1 cellular context compared by ENCODE assay signal in the genomic region with DNA sequence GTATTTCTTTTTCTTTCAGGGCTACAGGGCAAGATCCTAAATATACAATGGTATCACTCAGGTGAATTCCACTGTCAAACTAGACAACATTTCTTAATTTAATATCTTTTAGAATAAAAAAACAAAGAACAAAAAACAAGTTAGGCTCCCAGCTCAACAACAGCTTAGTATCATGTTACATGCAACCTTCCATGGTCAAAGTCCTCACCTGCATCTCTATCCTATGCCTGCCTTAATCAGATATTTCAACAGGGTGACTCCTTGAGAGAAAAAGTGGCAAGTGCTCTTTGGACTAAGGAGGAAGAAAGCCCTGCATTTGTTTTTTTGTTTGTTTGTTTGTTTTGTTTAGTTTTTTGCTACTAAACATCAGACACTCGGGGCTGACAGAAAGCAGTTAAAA.
TF ChIP-seq lines count a peak whose summit lies in the region.

No MANE protein-coding gene starts in this region.

TF ChIP-seq in GM12878, 131 proteins besides CTCF, POLR2A, EP300 and RAD21:
- TF ChIP-seq MEF2B (IDR thresholded peaks at IDR 0.05; ENCODE audit: partially characterized antibody, poor library complexity, severe bottlenecking): no peak
- no peak for TF ChIP-seq SUZ12 (IDR thresholded peaks at IDR 0.05; ENCODE audit: unreplicated experiment)
- no peak for TF ChIP-seq EED (IDR thresholded peaks at IDR 0.05; ENCODE audit: low read depth)
- no peak for TF ChIP-seq SREBF1 (IDR thresholded peaks at IDR 0.05; ENCODE audit: low read length)
- no peak for TF ChIP-seq CHD2 (IDR thresholded peaks at IDR 0.05; ENCODE audit: borderline replicate concordance, low read depth, low read length)
- no peak for TF ChIP-seq TCF3 (IDR thresholded peaks at IDR 0.05; ENCODE audit: borderline replicate concordance, insufficient read depth, low read depth, low read length)
- TF ChIP-seq, protein P1, sequence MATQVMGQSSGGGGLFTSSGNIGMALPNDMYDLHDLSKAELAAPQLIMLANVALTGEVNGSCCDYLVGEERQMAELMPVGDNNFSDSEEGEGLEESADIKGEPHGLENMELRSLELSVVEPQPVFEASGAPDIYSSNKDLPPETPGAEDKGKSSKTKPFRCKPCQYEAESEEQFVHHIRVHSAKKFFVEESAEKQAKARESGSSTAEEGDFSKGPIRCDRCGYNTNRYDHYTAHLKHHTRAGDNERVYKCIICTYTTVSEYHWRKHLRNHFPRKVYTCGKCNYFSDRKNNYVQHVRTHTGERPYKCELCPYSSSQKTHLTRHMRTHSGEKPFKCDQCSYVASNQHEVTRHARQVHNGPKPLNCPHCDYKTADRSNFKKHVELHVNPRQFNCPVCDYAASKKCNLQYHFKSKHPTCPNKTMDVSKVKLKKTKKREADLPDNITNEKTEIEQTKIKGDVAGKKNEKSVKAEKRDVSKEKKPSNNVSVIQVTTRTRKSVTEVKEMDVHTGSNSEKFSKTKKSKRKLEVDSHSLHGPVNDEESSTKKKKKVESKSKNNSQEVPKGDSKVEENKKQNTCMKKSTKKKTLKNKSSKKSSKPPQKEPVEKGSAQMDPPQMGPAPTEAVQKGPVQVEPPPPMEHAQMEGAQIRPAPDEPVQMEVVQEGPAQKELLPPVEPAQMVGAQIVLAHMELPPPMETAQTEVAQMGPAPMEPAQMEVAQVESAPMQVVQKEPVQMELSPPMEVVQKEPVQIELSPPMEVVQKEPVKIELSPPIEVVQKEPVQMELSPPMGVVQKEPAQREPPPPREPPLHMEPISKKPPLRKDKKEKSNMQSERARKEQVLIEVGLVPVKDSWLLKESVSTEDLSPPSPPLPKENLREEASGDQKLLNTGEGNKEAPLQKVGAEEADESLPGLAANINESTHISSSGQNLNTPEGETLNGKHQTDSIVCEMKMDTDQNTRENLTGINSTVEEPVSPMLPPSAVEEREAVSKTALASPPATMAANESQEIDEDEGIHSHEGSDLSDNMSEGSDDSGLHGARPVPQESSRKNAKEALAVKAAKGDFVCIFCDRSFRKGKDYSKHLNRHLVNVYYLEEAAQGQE (IDR thresholded peaks at IDR 0.05; ENCODE audit: low read depth, low read length): no peak
